In genomic region chr11:15367695-15368094, GRCh38 we compare ENCODE assay signal across 27 cellular contexts.
"Had no signal": no experiment of that assay in that cellular context is flagged by ENCODE, and none has a peak within 500 bp of the region (broad histone marks: within the 10 kb centered on the region; RNA-seq: fewer than 3 reads in every experiment).

No MANE protein-coding gene starts in this region.

- DNase-seq: activated B cell treated with CpG ODN at 0.5 μM for 24 hours; activated CD4-positive, alpha-beta T cell treated with anti-CD3 and anti-CD28 coated beads for 48 hours; activated CD4-positive, alpha-beta T cell treated with anti-CD3 and anti-CD28 coated beads, Interleukin-2, amount 50 U/mL, for 4 hours; activated CD4-positive, CD25-positive, alpha-beta regulatory T cell treated with anti-CD3 and anti-CD28 coated beads, Interleukin-2, amount 50 U/mL, for 72 hours; activated CD8-positive, alpha-beta T cell treated with anti-CD3 and anti-CD28 coated beads for 36 hours; activated effector memory CD4-positive, alpha-beta T cell treated with anti-CD3 and anti-CD28 coated beads, Interleukin-2, amount 50 U/mL, for 16 hours; activated naive CD4-positive, alpha-beta T cell; activated naive CD4-positive, alpha-beta T cell treated with anti-CD3 and anti-CD28 coated beads, Interleukin-2, amount 50 U/mL, for 16 hours; activated naive CD8-positive, alpha-beta T cell treated with anti-CD3 and anti-CD28 coated beads for 36 hours; activated T-cell treated with anti-CD3 and anti-CD28 coated beads, Interleukin-2, amount 50 U/mL, for 1 hour; activated T-cell treated with anti-CD3 and anti-CD28 coated beads, Interleukin-2, amount 50 U/mL, for 72 hours; amniotic stem cell; aorta; brain microvascular endothelial cell; central memory CD4-positive, alpha-beta T cell; Karpas-422; KBM-7; NCI-H1048; NCI-H1105 treated with DMSO at 0.1 percent for 48 hours; NCI-H1436; NCI-H1694; NCI-H1930; NCI-H345; NCI-H524 treated with DMSO at 0.1 percent for 48 hours; SHP77; SJCRH30; SK-N-SH had no signal

- H3K9me3 ChIP-seq: SJCRH30, SK-N-SH had no signal

- H3K9me2 ChIP-seq: SK-N-SH had no signal

- H3K27me3 ChIP-seq: brain microvascular endothelial cell had no signal

- H3K4me1 ChIP-seq: SJCRH30 had no signal

- H3K4me2 ChIP-seq: SK-N-SH had no signal

- H3K4me3 ChIP-seq: SJCRH30 had no signal

- H3K36me3 ChIP-seq: brain microvascular endothelial cell, SJCRH30 had no signal

- H3K27ac ChIP-seq: brain microvascular endothelial cell, SJCRH30 had no signal
